17 cellular contexts compared by ENCODE assay signal in genomic region chr4:41969666-41970065, GRCh38. TPM values are rescaled to one million over a fixed set of nuclear protein-coding genes. Genes with fewer than 3 reads are reported as not detected.
DNase-seq lines count a peak whose midpoint lies in the region; ATAC-seq lines count a peak whose summit lies in the region.
"Had no signal": no experiment of that assay in that cellular context is flagged by ENCODE, and none has a peak within 500 bp of the region (broad histone marks: within the 10 kb centered on the region; RNA-seq: fewer than 3 reads in every experiment).

No MANE protein-coding gene starts in this region.

- no peak overlapping the region for H3K27ac Mint-ChIP-seq in naive B cell
- H3K27ac Mint-ChIP-seq: CD4-positive, alpha-beta memory T cell; HFFc6 had no signal

- DNase-seq in NOMO-1 treated with DMSO at 0.1 percent for 48 hours (lab: John Stamatoyannopoulos, UW; ENCODE audit: unreplicated experiment) (peak; percentile 13), NOMO-1 (lab: John Stamatoyannopoulos, UW; ENCODE audit: unreplicated experiment in 2 of 2) (no peak), OCI-M1 (lab: John Stamatoyannopoulos, UW) (peak; percentile 5), naive B cell (no peak), NCI-H345 (lab: John Stamatoyannopoulos, UW) (no peak), NCI-H128 (lab: John Stamatoyannopoulos, UW; ENCODE audit: unreplicated experiment) (no peak), NCI-H1930 (lab: John Stamatoyannopoulos, UW) (no peak)
- DNase-seq: 8988T; CD4-positive, alpha-beta memory T cell; DMS153; DMS79; GDM1; GOT3; H7; HFFc6 had no signal

- H3K9me3 Mint-ChIP-seq in naive B cell, result peaks cover 6 to 28% (median 13%) of the 10 kb centered on the region in 7 donors

- H3K4me3 Mint-ChIP-seq in naive B cell, result no peak overlapping the region
- H3K4me3 Mint-ChIP-seq: CD14-positive monocyte; CD4-positive, alpha-beta memory T cell; HFFc6 had no signal

- peak; percentile 28 to 53 for ATAC-seq in naive B cell (ENCODE audit: low read depth in 2 of 2)
- ATAC-seq: HCT116 had no signal

- H3K4me1 Mint-ChIP-seq in naive B cell, result no peaks in the 10 kb centered on the region
- H3K4me1 Mint-ChIP-seq: CD4-positive, alpha-beta memory T cell had no signal

- peaks cover 5 to 12% of the 10 kb centered on the region in 2 donors for H3K36me3 Mint-ChIP-seq in naive B cell

- peaks cover 0 to 9% (median 0%) of the 10 kb centered on the region in 3 donors for H3K27me3 Mint-ChIP-seq in naive B cell

RNA-seq across cellular contexts. Expression of gene DCAF4L1, which starts 11.9 kb away (rescaled TPM):
- under 1 TPM in 1 of 6 donors, not detected in 5; 0.08 TPM for polyA plus RNA-seq in naive B cell (ENCODE audit: low read depth in 6 of 6)
- polyA plus RNA-seq: CD14-positive monocyte; CD4-positive, alpha-beta memory T cell had no signal

RNA-seq across cellular contexts. Expression of gene SLC30A9, which starts 20.7 kb away (rescaled TPM):
- 10 to 100 TPM; 35.3 to 48.6 (median 41.5) TPM for polyA plus RNA-seq in naive B cell (ENCODE audit: low read depth in 6 of 6)

RNA-seq across cellular contexts. Expression of gene TMEM33, which starts 34.4 kb away (rescaled TPM):
- 10 to 100 TPM in 4 of 6 donors, 1 to 10 TPM in 2; 6.9 to 16.7 (median 14.0) TPM for polyA plus RNA-seq in naive B cell (ENCODE audit: low read depth in 6 of 6)

Comparison
In these comparisons a context has a peak if more than half of its experiments do, and no peak if none do; other contexts are left out.
1. DNase-seq: peak in NOMO-1 treated with DMSO at 0.1 percent for 48 hours (single experiment) and OCI-M1 (single experiment); none in NOMO-1 (0 of 2), naive B cell (single experiment), NCI-H345 (single experiment), NCI-H128 (single experiment) and NCI-H1930 (0 of 2).